10 cellular contexts compared by ENCODE assay signal in genomic region chr9:5436441-5436840, GRCh38. TPM values are rescaled to one million over a fixed set of nuclear protein-coding genes. Genes with fewer than 3 reads are reported as not detected.
A peak's percentile ranks its signal among the peaks of the same experiment; 100 is the strongest.
DNase-seq lines count a peak whose midpoint lies in the region; ATAC-seq and TF ChIP-seq lines count a peak whose summit lies in the region.
"Had no signal": no experiment of that assay in that cellular context is flagged by ENCODE, and none has a peak within 500 bp of the region (broad histone marks: within the 10 kb centered on the region; RNA-seq: fewer than 3 reads in every experiment).

No MANE protein-coding gene starts in this region.

- no peak for DNase-seq in right atrium auricular region (ENCODE audit: low spot score)
- DNase-seq in cardiac septum (ENCODE audit: low spot score): no peak
- no peak for DNase-seq in activated naive CD4-positive, alpha-beta T cell treated with anti-CD3 and anti-CD28 coated beads, Interleukin-2, amount 50 U/mL, for 72 hours (ENCODE audit: low spot score in 2 of 2)
- peak; percentile 68 for DNase-seq in kidney tubule cell (ENCODE audit: low spot score)
- DNase-seq in type B pancreatic cell (ENCODE audit: extremely low spot score, unreplicated experiment): no peak
- no peak for DNase-seq in NCI-H526 (lab: John Stamatoyannopoulos, UW)
- DNase-seq in NCI-H446 (lab: John Stamatoyannopoulos, UW): no peak
- DNase-seq: activated CD4-positive, alpha-beta T cell treated with anti-CD3 and anti-CD28 coated beads, Interleukin-2, amount 50 U/mL, for 1 hour; NCI-H446 treated with DMSO at 0.1 percent for 48 hours had no signal

- peak overlapping the region; percentile 91 to 93 for H3K27ac ChIP-seq in right atrium auricular region

- peaks cover 0 to 3% of the 10 kb centered on the region in 2 donors for H3K9me3 Mint-ChIP-seq in activated naive CD4-positive, alpha-beta T cell treated with anti-CD3 and anti-CD28 coated beads, Interleukin-2, amount 50 U/mL, for 72 hours
- H3K9me3 Mint-ChIP-seq in type B pancreatic cell: peaks cover 9% of the 10 kb centered on the region

- no peaks in the 10 kb centered on the region for H3K27me3 ChIP-seq in right atrium auricular region

- no peak for ATAC-seq in activated naive CD4-positive, alpha-beta T cell treated with anti-CD3 and anti-CD28 coated beads, Interleukin-2, amount 50 U/mL, for 72 hours
- no peak for ATAC-seq in HG02938 (IDR thresholded peaks at IDR 0.05; ENCODE audit: unreplicated experiment)

- peaks cover 37 to 56% of the 10 kb centered on the region in 2 donors for H3K36me3 Mint-ChIP-seq in activated naive CD4-positive, alpha-beta T cell treated with anti-CD3 and anti-CD28 coated beads, Interleukin-2, amount 50 U/mL, for 72 hours
- peaks cover 28% of the 10 kb centered on the region for H3K36me3 Mint-ChIP-seq in type B pancreatic cell

- TF ChIP-seq CTCF in right atrium auricular region (IDR thresholded peaks at IDR 0.05): no peak
- TF ChIP-seq CTCF in type B pancreatic cell (conservative IDR thresholded peaks at IDR 0.05): no peak

- H3K4me1 Mint-ChIP-seq in type B pancreatic cell (ENCODE audit: unreplicated experiment): peaks cover 20% of the 10 kb centered on the region

- H3K4me3 Mint-ChIP-seq in type B pancreatic cell: peak overlapping the region; percentile 98

- H3K27me3 Mint-ChIP-seq in type B pancreatic cell: no peaks in the 10 kb centered on the region

- peaks cover 0 to 19% of the 10 kb centered on the region in 2 donors for H3K4me1 ChIP-seq in right atrium auricular region

- intact Hi-C loops in cardiac septum (cut with DNase I): no loop called here

- H3K4me3 ChIP-seq in right atrium auricular region: no peak overlapping the region

- H3K36me3 ChIP-seq in right atrium auricular region: peaks cover 4% of the 10 kb centered on the region

- no peaks in the 10 kb centered on the region for H3K9me3 ChIP-seq in right atrium auricular region

- peak overlapping the region; percentile 48 to 98 for H3K27ac Mint-ChIP-seq in activated naive CD4-positive, alpha-beta T cell treated with anti-CD3 and anti-CD28 coated beads, Interleukin-2, amount 50 U/mL, for 72 hours
- peak overlapping the region; percentile 98 for H3K27ac Mint-ChIP-seq in type B pancreatic cell

RNA-seq across cellular contexts. Expression of gene PLGRKT, which starts 1.3 kb away (rescaled TPM):
- total RNA-seq in right atrium auricular region: 10 to 100 TPM; 17.6 to 30.4 TPM
- 28.9 TPM for total RNA-seq in cardiac septum
- total RNA-seq in activated naive CD4-positive, alpha-beta T cell treated with anti-CD3 and anti-CD28 coated beads, Interleukin-2, amount 50 U/mL, for 72 hours: 10 to 100 TPM; 30.3 to 48.5 TPM
- total RNA-seq in type B pancreatic cell (ENCODE audit: low replicate concordance): 25.6 and 25.9 TPM in 2 replicates

RNA-seq across cellular contexts. Expression of gene CD274, which starts 13.9 kb away (rescaled TPM):
- total RNA-seq in right atrium auricular region (10 to 100 TPM in 1 of 2 donors, 1 to 10 TPM in 1; 6.6 to 14.1 TPM), cardiac septum (17.9 TPM), type B pancreatic cell (ENCODE audit: low replicate concordance) (1.2 and 1.4 TPM in 2 replicates)
- 10 to 100 TPM; 34.5 to 65.5 TPM for total RNA-seq in activated naive CD4-positive, alpha-beta T cell treated with anti-CD3 and anti-CD28 coated beads, Interleukin-2, amount 50 U/mL, for 72 hours
